Comparison of ENCODE assay signal across 9 cellular contexts in the genomic region with DNA sequence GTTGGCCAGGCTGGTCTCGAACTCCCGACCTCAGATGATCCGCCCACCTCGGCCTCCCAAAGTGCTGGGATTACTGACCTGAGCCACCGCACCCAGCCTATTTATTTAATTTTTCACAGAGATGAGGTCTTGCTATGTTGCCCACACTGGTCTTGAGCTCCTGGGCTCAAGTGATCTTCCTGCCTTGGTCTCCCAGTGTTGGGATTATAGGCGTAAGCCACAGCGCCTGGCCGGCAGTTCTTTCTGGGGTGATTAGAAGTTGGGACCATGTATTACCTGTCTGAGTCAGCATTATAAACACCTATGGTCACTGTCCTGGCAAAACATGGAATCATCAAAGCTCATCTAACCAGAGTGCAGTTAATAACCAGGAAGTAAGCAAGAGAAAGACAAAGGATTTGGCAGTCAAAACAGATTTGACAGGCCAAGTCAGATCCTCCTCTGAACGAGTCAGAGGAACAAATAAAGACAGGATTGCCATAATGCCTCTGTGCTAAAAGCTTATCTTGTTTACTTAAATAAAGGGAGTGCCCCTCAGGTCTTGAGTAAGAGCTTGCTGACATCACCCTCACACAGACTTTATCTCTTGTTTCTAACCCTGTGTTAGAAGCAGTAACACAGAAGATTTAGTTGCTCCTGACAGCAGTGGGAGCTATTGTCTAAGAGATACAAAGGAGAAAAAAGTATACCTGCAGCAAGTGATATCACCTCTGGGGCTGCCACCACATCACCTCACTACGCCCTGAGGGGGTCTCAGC. TPM values are rescaled to one million over a fixed set of nuclear protein-coding genes. Genes with fewer than 3 reads are reported as not detected.
DNase-seq lines count a peak whose midpoint lies in the region; ATAC-seq and TF ChIP-seq lines count a peak whose summit lies in the region.
"Had no signal": no experiment of that assay in that cellular context is flagged by ENCODE, and none has a peak within 500 bp of the region (broad histone marks: within the 10 kb centered on the region; RNA-seq: fewer than 3 reads in every experiment).

No MANE protein-coding gene starts in this region.

- peak; percentile 95 for DNase-seq in DMS153 (lab: John Stamatoyannopoulos, UW)
- peak; percentile 94 for DNase-seq in NCI-H2029 (lab: John Stamatoyannopoulos, UW)
- DNase-seq in cardiac fibroblast (ENCODE audit: low read depth in 2 of 2), result peak; percentile 75 to 94
- peak; percentile 60 for DNase-seq in mucosa of gallbladder (ENCODE audit: low spot score)
- no peak for DNase-seq in NCI-H524 treated with DMSO at 0.1 percent for 48 hours (lab: John Stamatoyannopoulos, UW)
- no peak for DNase-seq in GOT3 (lab: John Stamatoyannopoulos, UW)
- no peak for DNase-seq in SHP77 (lab: John Stamatoyannopoulos, UW)
- DNase-seq: activated CD4-positive, CD25-positive, alpha-beta regulatory T cell treated with anti-CD3 and anti-CD28 coated beads, Interleukin-2, amount 50 U/mL, for 72 hours had no signal

- no peak overlapping the region for H3K4me3 ChIP-seq in cardiac fibroblast (replicated peaks in 1 of 2; ENCODE audit: low read depth in 2 of 2, low read length in 2 of 2)

- TF ChIP-seq CTCF in cardiac fibroblast (IDR thresholded peaks at IDR 0.05; ENCODE audit: low read depth, low read length), result no peak

- no peak for ATAC-seq in HG03565 (IDR thresholded peaks at IDR 0.05; ENCODE audit: unreplicated experiment)

RNA-seq across cellular contexts. Expression of a gene that starts 3.7 kb away (rescaled TPM):
- 0.58 TPM for total RNA-seq in mucosa of gallbladder

Comparison
In these comparisons a context has a peak if more than half of its experiments do, and no peak if none do; other contexts are left out.
1. DNase-seq: peak in DMS153 (single experiment), NCI-H2029 (single experiment), cardiac fibroblast (2 of 2) and mucosa of gallbladder (single experiment); none in NCI-H524 treated with DMSO at 0.1 percent for 48 hours (single experiment), GOT3 (single experiment) and SHP77 (0 of 2).